In the genomic region with DNA sequence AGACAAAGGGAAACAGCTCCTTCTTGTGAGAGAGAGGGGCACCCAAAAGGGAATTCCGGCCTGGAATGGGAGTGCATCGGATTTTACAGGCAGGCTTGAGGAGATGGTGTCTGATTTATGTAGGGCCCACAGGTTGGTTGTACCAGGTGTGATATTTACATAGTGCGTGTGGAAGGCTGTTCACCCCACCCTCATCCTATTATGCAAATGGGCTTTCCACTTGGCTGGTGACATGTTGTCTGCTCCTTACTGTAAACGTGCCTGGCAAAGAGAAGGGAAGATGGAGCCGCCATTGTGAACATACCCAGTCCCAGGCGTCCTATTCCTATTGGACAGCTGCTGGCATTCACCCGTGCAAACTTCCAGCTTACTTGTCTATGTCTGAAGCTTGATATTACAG, we compare ENCODE assay signal across 18 cellular contexts. TPM values are rescaled to one million over a fixed set of nuclear protein-coding genes. Genes with fewer than 3 reads are reported as not detected.
DNase-seq lines count a peak whose midpoint lies in the region; ATAC-seq and TF ChIP-seq lines count a peak whose summit lies in the region.
"Had no signal": no experiment of that assay in that cellular context is flagged by ENCODE, and none has a peak within 500 bp of the region (broad histone marks: within the 10 kb centered on the region; RNA-seq: fewer than 3 reads in every experiment).

No MANE protein-coding gene starts in this region.

- CTCF ChIA-PET in T-cell (lab: Charles Lee), result interaction anchor here in 1 of 2 donors (1.3 kb wide), 1 partner anchor 16 kb away, joined by 6 read pairs; no protein-coding TSS in a partner anchor

- H2BK15ac ChIP-seq in mesenchymal stem cell (ENCODE audit: low read depth, poor library complexity, severe bottlenecking), result no peak overlapping the region

- no peak overlapping the region for H3K4ac ChIP-seq in mesenchymal stem cell (ENCODE audit: low read depth in 1 of 2, low read length in 2 of 2)

- peaks cover 29% of the 10 kb centered on the region for H3K36me3 Mint-ChIP-seq in T-cell
- peaks cover 38% of the 10 kb centered on the region for H3K36me3 Mint-ChIP-seq in T-helper 2 cell treated with Interferon-gamma antibody and Interleukin-4, amounts not matched to agents 5 μg/mL and 100 μg/mL, for 36 hours (ENCODE audit: low read depth)

- no peaks in the 10 kb centered on the region for H3K9me2 ChIP-seq in DOHH2 (replicated peaks; ENCODE audit: control insufficient read depth, low read length)

- H3F3A ChIP-seq in DOHH2 (ENCODE audit: control insufficient read depth, insufficient read depth), result peaks cover 11% of the 10 kb centered on the region; the same call in 1 of the 2 replicates

- no peak overlapping the region for H4K91ac ChIP-seq in mesenchymal stem cell (ENCODE audit: low read length)

- H3K23ac ChIP-seq in mesenchymal stem cell (ENCODE audit: low read length in 2 of 2), result no peak overlapping the region

- H4K20me1 ChIP-seq in DOHH2 (ENCODE audit: control insufficient read depth, insufficient read depth, low read depth, low read length), result peaks cover 5% of the 10 kb centered on the region; the same call in 1 of the 2 replicates

- H3K27ac ChIP-seq in DOHH2 (ENCODE audit: low read depth, low read length), result no peak overlapping the region
- no peak overlapping the region for H3K27ac ChIP-seq in mesenchymal stem cell (ENCODE audit: low read length, poor library complexity, severe bottlenecking)
- H3K27ac ChIP-seq: 22Rv1, pancreas, right atrium auricular region, upper lobe of left lung had no signal

- H3K14ac ChIP-seq in mesenchymal stem cell (ENCODE audit: low read length in 2 of 2), result no peak overlapping the region

- POLR2A ChIA-PET in T-cell (lab: Charles Lee), result no interaction called here

- WGBS in mesenchymal stem cell, result 62% methylated on average over 6 of the region's 7 CpGs

- peak overlapping the region in 1 of 3 donors; percentile 9 for H3K4me3 Mint-ChIP-seq in T-cell
- H3K4me3 Mint-ChIP-seq in T-helper 2 cell treated with Interferon-gamma antibody and Interleukin-4, amounts not matched to agents 5 μg/mL and 100 μg/mL, for 36 hours, result no peak overlapping the region

- peak in 2 of 4 experiments; percentile 7 to 9 for ATAC-seq in T-cell (replicated peaks in 1 of 4)
- no peak for ATAC-seq in HG02642 (IDR thresholded peaks at IDR 0.05; ENCODE audit: poor library complexity, unreplicated experiment)
- ATAC-seq in GM21723 (IDR thresholded peaks at IDR 0.05; ENCODE audit: unreplicated experiment), result no peak
- ATAC-seq: pancreas had no signal

- H3K18ac ChIP-seq in mesenchymal stem cell (ENCODE audit: low read depth in 1 of 2, low read length in 2 of 2), result no peak overlapping the region

- peaks cover under 1% of the 10 kb centered on the region for H3K79me1 ChIP-seq in mesenchymal stem cell (replicated peaks; ENCODE audit: low read length, poor library complexity, severe bottlenecking)

- no peak overlapping the region for H2BK12ac ChIP-seq in mesenchymal stem cell (ENCODE audit: low read length in 2 of 2)

- no peaks in the 10 kb centered on the region for H3K9me3 Mint-ChIP-seq in T-cell
- no peaks in the 10 kb centered on the region for H3K9me3 Mint-ChIP-seq in T-helper 2 cell treated with Interferon-gamma antibody and Interleukin-4, amounts not matched to agents 5 μg/mL and 100 μg/mL, for 36 hours

- H2BK120ac ChIP-seq in mesenchymal stem cell (ENCODE audit: low read depth, low read length), result no peak overlapping the region

- DNase-seq in NCI-H748 (lab: John Stamatoyannopoulos, UW; ENCODE audit: unreplicated experiment), result peak; percentile 38
- DNase-seq in NCI-H748 treated with DMSO at 0.1 percent for 48 hours (lab: John Stamatoyannopoulos, UW), result no peak
- peak in 2 of 34 experiments; percentile 5 to 7 for DNase-seq in T-cell
- peak; percentile 12 for DNase-seq in mesenchymal stem cell
- DNase-seq in T-helper 2 cell treated with Interferon-gamma antibody and Interleukin-4, amounts not matched to agents 5 μg/mL and 100 μg/mL, for 36 hours (ENCODE audit: low spot score), result no peak
- DNase-seq: activated gamma-delta T cell treated with Interleukin-2 at 50 U/mL for 16 hours, Caco-2, DND-41, MM.1S, NCI-H146, NCI-H524 treated with DMSO at 0.1 percent for 48 hours, pancreas, upper lobe of left lung had no signal

- H3K4me2 ChIP-seq in DOHH2 (ENCODE audit: low read length) (peak overlapping the region; percentile 78), mesenchymal stem cell (ENCODE audit: low read length, poor library complexity, severe bottlenecking) (no peak overlapping the region)

- no peak overlapping the region for H2BK5ac ChIP-seq in mesenchymal stem cell (ENCODE audit: low read depth, low read length, poor library complexity, severe bottlenecking)

- H3K4me1 Mint-ChIP-seq in T-cell, result peaks cover 52 to 64% (median 59%) of the 10 kb centered on the region in 3 donors
- H3K4me1 Mint-ChIP-seq in T-helper 2 cell treated with Interferon-gamma antibody and Interleukin-4, amounts not matched to agents 5 μg/mL and 100 μg/mL, for 36 hours (ENCODE audit: low read depth), result peaks cover 32% of the 10 kb centered on the region

- no peaks in the 10 kb centered on the region for H3K9me3 ChIP-seq in DOHH2 (ENCODE audit: control insufficient read depth, insufficient read depth, low read length)
- no peaks in the 10 kb centered on the region for H3K9me3 ChIP-seq in mesenchymal stem cell (ENCODE audit: control insufficient read depth, low read length)
- H3K9me3 ChIP-seq: Caco-2, pancreas, right atrium auricular region, upper lobe of left lung had no signal

- H3K4me3 ChIP-seq in DOHH2 (ENCODE audit: low read length) (peak overlapping the region; percentile 59), mesenchymal stem cell (ENCODE audit: insufficient read depth in 1 of 2, low read depth in 1 of 2, low read length in 2 of 2) (no peak overlapping the region)
- H3K4me3 ChIP-seq: pancreas, right atrium auricular region, upper lobe of left lung had no signal

- TF ChIP-seq CTCF in DOHH2 (IDR thresholded peaks at IDR 0.05; ENCODE audit: low read depth, low read length, poor library complexity, severe bottlenecking), result no peak

- H4K8ac ChIP-seq in mesenchymal stem cell (ENCODE audit: low read length), result no peak overlapping the region

- H3K9ac ChIP-seq in mesenchymal stem cell (ENCODE audit: low read length), result no peak overlapping the region

- peak overlapping the region; percentile 1 to 20 for H3K27ac Mint-ChIP-seq in T-cell
- H3K27ac Mint-ChIP-seq in T-helper 2 cell treated with Interferon-gamma antibody and Interleukin-4, amounts not matched to agents 5 μg/mL and 100 μg/mL, for 36 hours, result no peak overlapping the region

- no peak overlapping the region for H2AK5ac ChIP-seq in mesenchymal stem cell (ENCODE audit: low read length, severe bottlenecking)

- H3K27me3 ChIP-seq in DOHH2 (ENCODE audit: control insufficient read depth, low read length), result no peaks in the 10 kb centered on the region
- H3K27me3 ChIP-seq in mesenchymal stem cell (ENCODE audit: control insufficient read depth in 1 of 2, insufficient read depth in 1 of 2, low read length in 2 of 2), result peaks cover 27 to 44% of the 10 kb centered on the region in 2 experiments
- H3K27me3 ChIP-seq: pancreas, right atrium auricular region, upper lobe of left lung had no signal

- H3K79me2 ChIP-seq in DOHH2 (ENCODE audit: control insufficient read depth, low read length), result peaks cover 4% of the 10 kb centered on the region

- peaks cover 28% of the 10 kb centered on the region for H3K36me3 ChIP-seq in DOHH2 (ENCODE audit: control insufficient read depth, low read length)
- H3K36me3 ChIP-seq in mesenchymal stem cell (ENCODE audit: control insufficient read depth in 1 of 2, insufficient read depth in 2 of 2, low read depth in 1 of 2, low read length in 2 of 2), result peaks cover 15 to 22% of the 10 kb centered on the region in 2 experiments
- H3K36me3 ChIP-seq: pancreas had no signal

- H3K4me1 ChIP-seq in DOHH2 (ENCODE audit: control insufficient read depth, low read length) (peaks cover 55% of the 10 kb centered on the region), mesenchymal stem cell (ENCODE audit: control insufficient read depth, insufficient read depth, low read depth, low read length) (peaks cover 1% of the 10 kb centered on the region)

- no peak overlapping the region for H2AFZ ChIP-seq in mesenchymal stem cell (ENCODE audit: low read depth, low read length)

- no peaks in the 10 kb centered on the region for H3K27me3 Mint-ChIP-seq in T-cell
- peaks cover 16% of the 10 kb centered on the region for H3K27me3 Mint-ChIP-seq in T-helper 2 cell treated with Interferon-gamma antibody and Interleukin-4, amounts not matched to agents 5 μg/mL and 100 μg/mL, for 36 hours (ENCODE audit: low read depth)

RNA-seq across cellular contexts. Expression of a gene that starts 6.4 kb away (rescaled TPM):
- 1,000 to 10,000 TPM; 6,093 to 7,629 (median 6,896) TPM for total RNA-seq in T-cell
- polyA plus RNA-seq in mesenchymal stem cell (2013, experiment 1 of 2), result 879 TPM
- 950 TPM for polyA plus RNA-seq in mesenchymal stem cell (2013, experiment 2 of 2)

RNA-seq across cellular contexts. Expression of a gene that starts 52.8 kb away (rescaled TPM):
- total RNA-seq in T-cell, result 10 to 100 TPM in 4 of 5 donors, 1 to 10 TPM in 1; 5.5 to 24.0 (median 14.9) TPM
- 81.3 TPM for polyA plus RNA-seq in mesenchymal stem cell (2013, experiment 1 of 2)
- polyA plus RNA-seq in mesenchymal stem cell (2013, experiment 2 of 2), result 82.5 TPM

Comparison
In these comparisons a context has a peak if more than half of its experiments do, and no peak if none do; other contexts are left out.
1. DNase-seq: peak in NCI-H748 (single experiment) and mesenchymal stem cell (single experiment); none in NCI-H748 treated with DMSO at 0.1 percent for 48 hours (single experiment) and T-helper 2 cell treated with Interferon-gamma antibody and Interleukin-4, amounts not matched to agents 5 μg/mL and 100 μg/mL, for 36 hours (single experiment).